In genomic region chr3:107666853-107667252, GRCh38 we compare ENCODE assay signal across 23 cellular contexts.
A peak's percentile ranks its signal among the peaks of the same experiment; 100 is the strongest.
DNase-seq lines count a peak whose midpoint lies in the region; ATAC-seq, FAIRE-seq and TF ChIP-seq lines count a peak whose summit lies in the region.
"Had no signal": no experiment of that assay in that cellular context is flagged by ENCODE, and none has a peak within 500 bp of the region (broad histone marks: within the 10 kb centered on the region; RNA-seq: fewer than 3 reads in every experiment).

No MANE protein-coding gene starts in this region.

- 87% methylated on average over 2 of the region's 2 CpGs for WGBS in A549 (ENCODE audit: missing lambda C conversion rate)
- 78% methylated on average over 2 of the region's 2 CpGs for WGBS in mesenchymal stem cell
- WGBS in esophagus squamous epithelium, 2 donors = 78 to 88% methylated on average over 2 of the region's 2 CpGs

- no peak overlapping the region for H3K27ac ChIP-seq in A549
- H3K27ac ChIP-seq in GM23338 (ENCODE audit: low read depth) = no peak overlapping the region
- H3K27ac ChIP-seq in Karpas-422 (ENCODE audit: low read length) = no peak overlapping the region
- H3K27ac ChIP-seq in mesenchymal stem cell (ENCODE audit: low read length, poor library complexity, severe bottlenecking) = no peak overlapping the region
- H3K27ac ChIP-seq in esophagus squamous epithelium = no peak overlapping the region
- H3K27ac ChIP-seq: BLaER1, C4-2B had no signal

- H3K23ac ChIP-seq in mesenchymal stem cell (ENCODE audit: low read length in 2 of 2) = no peak overlapping the region

- no peak for TF ChIP-seq POLR2A in A549 (IDR thresholded peaks at IDR 0.05; ENCODE audit: low read length)
- TF ChIP-seq POLR2A in esophagus squamous epithelium (IDR thresholded peaks at IDR 0.05) = no peak

- H2BK5ac ChIP-seq in mesenchymal stem cell (ENCODE audit: low read depth, low read length, poor library complexity, severe bottlenecking) = no peak overlapping the region

- H3K27me3 ChIP-seq in GM23338 (ENCODE audit: insufficient read depth) = no peaks in the 10 kb centered on the region
- no peaks in the 10 kb centered on the region for H3K27me3 ChIP-seq in Karpas-422 (ENCODE audit: low read length)
- H3K27me3 ChIP-seq in mesenchymal stem cell (ENCODE audit: control insufficient read depth in 1 of 2, insufficient read depth in 1 of 2, low read length in 2 of 2) = no peaks in the 10 kb centered on the region
- H3K27me3 ChIP-seq in esophagus squamous epithelium = no peaks in the 10 kb centered on the region
- H3K27me3 ChIP-seq: BLaER1 had no signal

- no peak for TF ChIP-seq EP300 in A549 (IDR thresholded peaks at IDR 0.05)

- H4K8ac ChIP-seq in mesenchymal stem cell (ENCODE audit: low read length) = no peak overlapping the region

- H3K27ac Mint-ChIP-seq in GM23338 (peak overlapping the region; percentile 48; the same call in 1 of the 2 replicates), nephron progenitor cell (peak overlapping the region; percentile 91)
- no peak overlapping the region for H3K27ac Mint-ChIP-seq in activated CD4-positive, alpha-beta memory T cell treated with anti-CD3 and anti-CD28 coated beads, Interleukin-2, amount 10 ng/mL, durations not matched to agents 7 days and 5 days
- H3K27ac Mint-ChIP-seq: CD4-positive, CD25-positive, alpha-beta regulatory T cell; CD8-positive, alpha-beta T cell; HFFc6 had no signal

- H3K9me3 ChIP-seq in A549 = no peaks in the 10 kb centered on the region
- no peaks in the 10 kb centered on the region for H3K9me3 ChIP-seq in Karpas-422 (ENCODE audit: low read length)
- H3K9me3 ChIP-seq in mesenchymal stem cell (ENCODE audit: control insufficient read depth, low read length) = no peaks in the 10 kb centered on the region
- H3K9me3 ChIP-seq in esophagus squamous epithelium = no peaks in the 10 kb centered on the region
- H3K9me3 ChIP-seq: BLaER1, HAP-1 had no signal

- no peaks in the 10 kb centered on the region for H4K20me1 ChIP-seq in GM23338 (replicated peaks; ENCODE audit: insufficient read depth)
- no peaks in the 10 kb centered on the region for H4K20me1 ChIP-seq in Karpas-422 (ENCODE audit: insufficient read depth, low read depth, low read length)

- no peak for DNase-seq in A549 (ENCODE audit: low read depth in 1 of 2, low spot score in 1 of 2)
- no peak for DNase-seq in GM23338 (ENCODE audit: low spot score)
- peak; percentile 51 for DNase-seq in amniotic epithelial cell (ENCODE audit: low read depth)
- DNase-seq in nephron progenitor cell = no peak
- DNase-seq in Karpas-422 = no peak
- no peak for DNase-seq in mesenchymal stem cell
- no peak for DNase-seq in activated CD4-positive, alpha-beta memory T cell treated with anti-CD3 and anti-CD28 coated beads, Interleukin-2, amount 10 ng/mL, durations not matched to agents 7 days and 5 days
- no peak for DNase-seq in esophagus squamous epithelium (lab: John Stamatoyannopoulos, UW)
- DNase-seq: 8988T; CD4-positive, CD25-positive, alpha-beta regulatory T cell; CD8-positive, alpha-beta T cell; DMS 273 treated with DMSO at 0.1 percent for 48 hours; DMS79; EL; GDM1; GOT3; HFFc6 had no signal

- peaks cover 11% of the 10 kb centered on the region for H3K79me1 ChIP-seq in mesenchymal stem cell (replicated peaks; ENCODE audit: low read length, poor library complexity, severe bottlenecking)

- H3K4me2 ChIP-seq in A549 = no peak overlapping the region
- H3K4me2 ChIP-seq in GM23338 = no peak overlapping the region
- H3K4me2 ChIP-seq in Karpas-422 (ENCODE audit: low read depth, low read length, poor library complexity, severe bottlenecking) = no peak overlapping the region
- no peak overlapping the region for H3K4me2 ChIP-seq in mesenchymal stem cell (ENCODE audit: low read length, poor library complexity, severe bottlenecking)
- H3K4me2 ChIP-seq: BLaER1 had no signal

- FAIRE-seq in A549 (lab: Jason Lieb, UNC) = no peak
- FAIRE-seq: D721Med, GM12878, H54 had no signal

- POLR2A ChIA-PET in A549 (lab: Yijun Ruan, JAX) = no interaction called here
- POLR2A ChIA-PET in activated CD4-positive, alpha-beta memory T cell treated with anti-CD3 and anti-CD28 coated beads, Interleukin-2, amount 10 ng/mL, durations not matched to agents 7 days and 5 days (lab: Charles Lee) = no interaction called here

- H2AFZ ChIP-seq in GM23338 (no peak overlapping the region), Karpas-422 (ENCODE audit: low read length) (no peak overlapping the region), mesenchymal stem cell (ENCODE audit: low read depth, low read length) (no peak overlapping the region)

- no peak overlapping the region for H3K14ac ChIP-seq in mesenchymal stem cell (ENCODE audit: low read length in 2 of 2)

- H3K79me2 ChIP-seq in GM23338 (replicated peaks; ENCODE audit: insufficient read depth) = peaks cover 8% of the 10 kb centered on the region; the same call in 1 of the 2 replicates
- H3K79me2 ChIP-seq in Karpas-422 (ENCODE audit: low read length) = peaks cover 82% of the 10 kb centered on the region

- TF ChIP-seq RAD21 in A549 (conservative IDR thresholded peaks at IDR 0.05 in 1 of 2, IDR thresholded peaks at IDR 0.05 in 1 of 2) = no peak

- H3K4me3 ChIP-seq in A549 = no peak overlapping the region
- H3K4me3 ChIP-seq in GM23338 = no peak overlapping the region
- no peak overlapping the region for H3K4me3 ChIP-seq in Karpas-422 (ENCODE audit: low read length)
- H3K4me3 ChIP-seq in mesenchymal stem cell (ENCODE audit: insufficient read depth in 1 of 2, low read depth in 1 of 2, low read length in 2 of 2) = no peak overlapping the region
- H3K4me3 ChIP-seq in esophagus squamous epithelium = no peak overlapping the region
- H3K4me3 ChIP-seq: BLaER1, GM12878, HAP-1 had no signal

- H3K27me3 Mint-ChIP-seq in GM23338 (ENCODE audit: insufficient read depth, low read depth, poor library complexity) (peaks cover 6% of the 10 kb centered on the region), nephron progenitor cell (ENCODE audit: low read depth, poor library complexity) (no peaks in the 10 kb centered on the region)
- H3K27me3 Mint-ChIP-seq in activated CD4-positive, alpha-beta memory T cell treated with anti-CD3 and anti-CD28 coated beads, Interleukin-2, amount 10 ng/mL, durations not matched to agents 7 days and 5 days = no peaks in the 10 kb centered on the region
- H3K27me3 Mint-ChIP-seq: CD4-positive, CD25-positive, alpha-beta regulatory T cell had no signal

- no peak overlapping the region for H3K18ac ChIP-seq in mesenchymal stem cell (ENCODE audit: low read depth in 1 of 2, low read length in 2 of 2)

- H3K4me1 ChIP-seq in A549 (no peaks in the 10 kb centered on the region), GM23338 (ENCODE audit: insufficient read depth) (peaks cover 35% of the 10 kb centered on the region), Karpas-422 (ENCODE audit: low read length) (peaks cover 39% of the 10 kb centered on the region), mesenchymal stem cell (ENCODE audit: control insufficient read depth, insufficient read depth, low read depth, low read length) (no peaks in the 10 kb centered on the region), esophagus squamous epithelium (peaks cover 0 to 6% (median 1%) of the 10 kb centered on the region in 3 donors)

- no peak overlapping the region for H2BK12ac ChIP-seq in mesenchymal stem cell (ENCODE audit: low read length in 2 of 2)

- TF ChIP-seq CTCF in A549 (IDR thresholded peaks at IDR 0.05) (no peak), GM23338 (conservative IDR thresholded peaks at IDR 0.05; ENCODE audit: low read depth in 2 of 2) (no peak), nephron progenitor cell (IDR thresholded peaks at IDR 0.05) (no peak), esophagus squamous epithelium (IDR thresholded peaks at IDR 0.05) (no peak)

- no peak overlapping the region for H2BK15ac ChIP-seq in mesenchymal stem cell (ENCODE audit: low read depth, poor library complexity, severe bottlenecking)

- no peak overlapping the region for H2AK5ac ChIP-seq in mesenchymal stem cell (ENCODE audit: low read length, severe bottlenecking)

- H3K36me3 ChIP-seq in GM23338 (ENCODE audit: insufficient read depth) (no peaks in the 10 kb centered on the region), Karpas-422 (ENCODE audit: insufficient read depth, low read length) (no peaks in the 10 kb centered on the region), mesenchymal stem cell (ENCODE audit: control insufficient read depth in 1 of 2, insufficient read depth in 2 of 2, low read depth in 1 of 2, low read length in 2 of 2) (no peaks in the 10 kb centered on the region), esophagus squamous epithelium (no peaks in the 10 kb centered on the region)
- H3K36me3 ChIP-seq: HAP-1 had no signal

- H3K9ac ChIP-seq in Karpas-422 (ENCODE audit: low read length) = no peak overlapping the region
- H3K9ac ChIP-seq in mesenchymal stem cell (ENCODE audit: low read length) = no peak overlapping the region
- H3K9ac ChIP-seq: BLaER1 had no signal

- intact Hi-C loops in esophagus squamous epithelium (cut with DNase I) = no loop called here

- H3K36me3 Mint-ChIP-seq in GM23338 (ENCODE audit: low read depth) (no peaks in the 10 kb centered on the region), nephron progenitor cell (ENCODE audit: low read depth) (peaks cover 4% of the 10 kb centered on the region)
- H3K36me3 Mint-ChIP-seq in activated CD4-positive, alpha-beta memory T cell treated with anti-CD3 and anti-CD28 coated beads, Interleukin-2, amount 10 ng/mL, durations not matched to agents 7 days and 5 days (ENCODE audit: low read depth) = no peaks in the 10 kb centered on the region

- no peak overlapping the region for H2BK120ac ChIP-seq in mesenchymal stem cell (ENCODE audit: low read depth, low read length)

- H3F3A ChIP-seq in GM23338 (replicated peaks; ENCODE audit: low read depth) = no peaks in the 10 kb centered on the region

- H3K9me2 ChIP-seq in GM23338 (ENCODE audit: insufficient read depth) (no peaks in the 10 kb centered on the region), Karpas-422 (replicated peaks; ENCODE audit: insufficient read depth, low read length) (no peaks in the 10 kb centered on the region)

- H4K91ac ChIP-seq in mesenchymal stem cell (ENCODE audit: low read length) = no peak overlapping the region

- ATAC-seq in A549 = no peak
- ATAC-seq in GM23338 = no peak
- ATAC-seq: CD8-positive, alpha-beta T cell; GM12878 had no signal

- H3K4ac ChIP-seq in mesenchymal stem cell (ENCODE audit: low read depth in 1 of 2, low read length in 2 of 2) = no peak overlapping the region

- CTCF ChIA-PET in A549 (lab: Yijun Ruan, JAX) = interaction anchor here (0.6 to 1.0 kb wide), 2 partner anchors 10 to 122 kb away, joined by 3 to 5 read pairs; no protein-coding TSS in a partner anchor
- CTCF ChIA-PET in activated CD4-positive, alpha-beta memory T cell treated with anti-CD3 and anti-CD28 coated beads, Interleukin-2, amount 10 ng/mL, durations not matched to agents 7 days and 5 days (lab: Charles Lee) = interaction anchor here (1.3 kb wide), 1 partner anchor 9 kb away, joined by 4 read pairs; no protein-coding TSS in a partner anchor

- H3K4me1 Mint-ChIP-seq in GM23338 (peaks cover 45% of the 10 kb centered on the region), nephron progenitor cell (peaks cover 53% of the 10 kb centered on the region)
- peaks cover 6% of the 10 kb centered on the region for H3K4me1 Mint-ChIP-seq in activated CD4-positive, alpha-beta memory T cell treated with anti-CD3 and anti-CD28 coated beads, Interleukin-2, amount 10 ng/mL, durations not matched to agents 7 days and 5 days

- H3K4me3 Mint-ChIP-seq in GM23338 = no peak overlapping the region
- no peak overlapping the region for H3K4me3 Mint-ChIP-seq in nephron progenitor cell
- no peak overlapping the region for H3K4me3 Mint-ChIP-seq in activated CD4-positive, alpha-beta memory T cell treated with anti-CD3 and anti-CD28 coated beads, Interleukin-2, amount 10 ng/mL, durations not matched to agents 7 days and 5 days
- H3K4me3 Mint-ChIP-seq: CD4-positive, CD25-positive, alpha-beta regulatory T cell; CD8-positive, alpha-beta T cell; HFFc6 had no signal

- H3K9me3 Mint-ChIP-seq in GM23338 (no peaks in the 10 kb centered on the region), nephron progenitor cell (no peaks in the 10 kb centered on the region)
- no peaks in the 10 kb centered on the region for H3K9me3 Mint-ChIP-seq in activated CD4-positive, alpha-beta memory T cell treated with anti-CD3 and anti-CD28 coated beads, Interleukin-2, amount 10 ng/mL, durations not matched to agents 7 days and 5 days
- H3K9me3 Mint-ChIP-seq: CD4-positive, CD25-positive, alpha-beta regulatory T cell; CD8-positive, alpha-beta T cell; HFFc6 had no signal
